13 cellular contexts compared by ENCODE assay signal in genomic region chr5:134530375-134531077, GRCh38. TPM values are rescaled to one million over a fixed set of nuclear protein-coding genes. Genes with fewer than 3 reads are reported as not detected.
DNase-seq lines count a peak whose midpoint lies in the region; ATAC-seq and TF ChIP-seq lines count a peak whose summit lies in the region.
"Had no signal": no experiment of that assay in that cellular context is flagged by ENCODE, and none has a peak within 500 bp of the region (broad histone marks: within the 10 kb centered on the region; RNA-seq: fewer than 3 reads in every experiment).

No MANE protein-coding gene starts in this region.

- H3K4me3 Mint-ChIP-seq in activated CD4-positive, alpha-beta memory T cell treated with anti-CD3 and anti-CD28 coated beads for 36 hours, result no peak overlapping the region
- H3K4me3 Mint-ChIP-seq in activated CD4-positive, alpha-beta memory T cell treated with anti-CD3 and anti-CD28 coated beads, Interleukin-2, amount 10 ng/mL, durations not matched to agents 7 days and 5 days, result no peak overlapping the region
- H3K4me3 Mint-ChIP-seq in central memory CD8-positive, alpha-beta T cell, result peak overlapping the region; percentile 10
- H3K4me3 Mint-ChIP-seq: activated naive CD8-positive, alpha-beta T cell treated with anti-CD3 and anti-CD28 coated beads, Interleukin-2, amount 10 ng/mL, durations not matched to agents 7 days and 5 days had no signal

- H3K27ac ChIP-seq in thoracic aorta, result peak overlapping the region; percentile 77 to 100

- intact Hi-C loops in activated CD4-positive, alpha-beta memory T cell treated with anti-CD3 and anti-CD28 coated beads for 36 hours (cut with micrococcal nuclease), result no loop called here

- H3K36me3 ChIP-seq in thoracic aorta, result no peaks in the 10 kb centered on the region

- peaks cover 2% of the 10 kb centered on the region for H3K36me3 Mint-ChIP-seq in activated CD4-positive, alpha-beta memory T cell treated with anti-CD3 and anti-CD28 coated beads for 36 hours
- H3K36me3 Mint-ChIP-seq in activated CD4-positive, alpha-beta memory T cell treated with anti-CD3 and anti-CD28 coated beads, Interleukin-2, amount 10 ng/mL, durations not matched to agents 7 days and 5 days (ENCODE audit: low read depth), result no peaks in the 10 kb centered on the region
- peaks cover 28% of the 10 kb centered on the region for H3K36me3 Mint-ChIP-seq in central memory CD8-positive, alpha-beta T cell (ENCODE audit: insufficient read depth)
- H3K36me3 Mint-ChIP-seq: activated naive CD8-positive, alpha-beta T cell treated with anti-CD3 and anti-CD28 coated beads, Interleukin-2, amount 10 ng/mL, durations not matched to agents 7 days and 5 days had no signal

- TF ChIP-seq CTCF in thoracic aorta (IDR thresholded peaks at IDR 0.05), result no peak

- peaks cover 65% of the 10 kb centered on the region for H3K4me1 Mint-ChIP-seq in activated CD4-positive, alpha-beta memory T cell treated with anti-CD3 and anti-CD28 coated beads for 36 hours (ENCODE audit: low read depth)
- peaks cover 42% of the 10 kb centered on the region for H3K4me1 Mint-ChIP-seq in activated CD4-positive, alpha-beta memory T cell treated with anti-CD3 and anti-CD28 coated beads, Interleukin-2, amount 10 ng/mL, durations not matched to agents 7 days and 5 days
- H3K4me1 Mint-ChIP-seq in central memory CD8-positive, alpha-beta T cell, result peaks cover 73% of the 10 kb centered on the region

- no peaks in the 10 kb centered on the region for H3K27me3 ChIP-seq in thoracic aorta (replicated peaks; ENCODE audit: insufficient read depth)

- no peak for DNase-seq in activated CD4-positive, alpha-beta memory T cell treated with anti-CD3 and anti-CD28 coated beads for 36 hours
- DNase-seq in activated CD4-positive, alpha-beta memory T cell treated with anti-CD3 and anti-CD28 coated beads, Interleukin-2, amount 10 ng/mL, durations not matched to agents 7 days and 5 days, result no peak
- DNase-seq in central memory CD8-positive, alpha-beta T cell (ENCODE audit: low spot score in 2 of 2), result no peak
- DNase-seq in midbrain (lab: John Stamatoyannopoulos, UW), result peak; percentile 72
- DNase-seq in thoracic aorta (ENCODE audit: low spot score), result no peak
- no peak for DNase-seq in NCI-H345 (lab: John Stamatoyannopoulos, UW)
- DNase-seq: activated naive CD8-positive, alpha-beta T cell treated with anti-CD3 and anti-CD28 coated beads, Interleukin-2, amount 10 ng/mL, durations not matched to agents 7 days and 5 days; MV-4-11; OCI-M1; stimulated activated CD4-positive, alpha-beta T cell treated with anti-CD3 and anti-CD28 coated beads, Interleukin-1b, Interleukin-23, amount 100 ng/mL, for 48 hours had no signal

- H3K27me3 Mint-ChIP-seq in activated CD4-positive, alpha-beta memory T cell treated with anti-CD3 and anti-CD28 coated beads for 36 hours, result no peaks in the 10 kb centered on the region
- H3K27me3 Mint-ChIP-seq in activated CD4-positive, alpha-beta memory T cell treated with anti-CD3 and anti-CD28 coated beads, Interleukin-2, amount 10 ng/mL, durations not matched to agents 7 days and 5 days, result no peaks in the 10 kb centered on the region
- H3K27me3 Mint-ChIP-seq in central memory CD8-positive, alpha-beta T cell, result no peaks in the 10 kb centered on the region
- H3K27me3 Mint-ChIP-seq: activated naive CD8-positive, alpha-beta T cell treated with anti-CD3 and anti-CD28 coated beads, Interleukin-2, amount 10 ng/mL, durations not matched to agents 7 days and 5 days had no signal

- H3K9me3 ChIP-seq in thoracic aorta, result no peaks in the 10 kb centered on the region
- H3K9me3 ChIP-seq: A549 had no signal

- CTCF ChIA-PET in activated CD4-positive, alpha-beta memory T cell treated with anti-CD3 and anti-CD28 coated beads for 36 hours (lab: Charles Lee), result interaction anchor here (1.7 to 6.0 kb wide), 3 partner anchors 14 to 56 kb away, joined by 8 to 48 read pairs (median 19); no protein-coding TSS in a partner anchor
- CTCF ChIA-PET in activated CD4-positive, alpha-beta memory T cell treated with anti-CD3 and anti-CD28 coated beads, Interleukin-2, amount 10 ng/mL, durations not matched to agents 7 days and 5 days (lab: Charles Lee), result interaction anchor here (0.8 to 3.2 kb wide), 4 partner anchors 13 to 57 kb away, joined by 3 to 13 read pairs (median 4); no protein-coding TSS in a partner anchor

- H3K4me1 ChIP-seq in thoracic aorta (ENCODE audit: control insufficient read depth in 1 of 2, low read depth in 2 of 2), result peaks cover 60 to 71% of the 10 kb centered on the region in 2 donors

- H3K4me3 ChIP-seq in thoracic aorta, result peak overlapping the region; percentile 35
- H3K4me3 ChIP-seq: A549 had no signal

- no peak for ATAC-seq in central memory CD8-positive, alpha-beta T cell (replicated peaks; ENCODE audit: extremely low read depth, poor library complexity, severe bottlenecking)
- ATAC-seq in thoracic aorta (ENCODE audit: insufficient number of reproducible peaks, low FRiP score, low read depth) (no peak), GM18868 (IDR thresholded peaks at IDR 0.05; ENCODE audit: unreplicated experiment) (no peak), HG03354 (IDR thresholded peaks at IDR 0.05; ENCODE audit: poor library complexity, severe bottlenecking, unreplicated experiment) (no peak)
- ATAC-seq: A549 had no signal

- peak overlapping the region; percentile 33 for H3K27ac Mint-ChIP-seq in activated CD4-positive, alpha-beta memory T cell treated with anti-CD3 and anti-CD28 coated beads for 36 hours
- no peak overlapping the region for H3K27ac Mint-ChIP-seq in activated CD4-positive, alpha-beta memory T cell treated with anti-CD3 and anti-CD28 coated beads, Interleukin-2, amount 10 ng/mL, durations not matched to agents 7 days and 5 days
- peak overlapping the region; percentile 61 for H3K27ac Mint-ChIP-seq in central memory CD8-positive, alpha-beta T cell (ENCODE audit: low read depth)
- H3K27ac Mint-ChIP-seq: activated naive CD8-positive, alpha-beta T cell treated with anti-CD3 and anti-CD28 coated beads, Interleukin-2, amount 10 ng/mL, durations not matched to agents 7 days and 5 days had no signal

- no peaks in the 10 kb centered on the region for H3K9me3 Mint-ChIP-seq in activated CD4-positive, alpha-beta memory T cell treated with anti-CD3 and anti-CD28 coated beads for 36 hours
- H3K9me3 Mint-ChIP-seq in activated CD4-positive, alpha-beta memory T cell treated with anti-CD3 and anti-CD28 coated beads, Interleukin-2, amount 10 ng/mL, durations not matched to agents 7 days and 5 days, result no peaks in the 10 kb centered on the region
- H3K9me3 Mint-ChIP-seq in central memory CD8-positive, alpha-beta T cell, result no peaks in the 10 kb centered on the region
- H3K9me3 Mint-ChIP-seq: activated naive CD8-positive, alpha-beta T cell treated with anti-CD3 and anti-CD28 coated beads, Interleukin-2, amount 10 ng/mL, durations not matched to agents 7 days and 5 days had no signal

- POLR2A ChIA-PET in activated CD4-positive, alpha-beta memory T cell treated with anti-CD3 and anti-CD28 coated beads for 36 hours (lab: Charles Lee), result interaction anchor here (3.0 kb wide), 1 partner anchor 14 kb away, joined by 12 read pairs; no protein-coding TSS in a partner anchor
- POLR2A ChIA-PET in activated CD4-positive, alpha-beta memory T cell treated with anti-CD3 and anti-CD28 coated beads, Interleukin-2, amount 10 ng/mL, durations not matched to agents 7 days and 5 days (lab: Charles Lee), result no interaction called here

RNA-seq across cellular contexts. Expression of gene JADE2, which starts 5.1 kb away (rescaled TPM):
- 10 to 100 TPM; 79.4 to 81.6 TPM for total RNA-seq in activated CD4-positive, alpha-beta memory T cell treated with anti-CD3 and anti-CD28 coated beads for 36 hours
- total RNA-seq in activated CD4-positive, alpha-beta memory T cell treated with anti-CD3 and anti-CD28 coated beads, Interleukin-2, amount 10 ng/mL, durations not matched to agents 7 days and 5 days, result 10 to 100 TPM; 72.7 to 73.5 TPM
- total RNA-seq in thoracic aorta, result 10 to 100 TPM; 54.0 to 81.3 TPM
